1 cellular context compared by ENCODE assay signal in genomic region chr6:35522660-35523658, GRCh38.
A peak's percentile ranks its signal among the peaks of the same experiment; 100 is the strongest.
TF ChIP-seq lines count a peak whose summit lies in the region.

No MANE protein-coding gene starts in this region.

TF ChIP-seq in HepG2, 621 proteins besides CTCF, POLR2A, EP300 and RAD21 (continued from another document):
- TF ChIP-seq ZBTB34 (CRISPR knock-in tag; IDR thresholded peaks at IDR 0.05), result peak; percentile 44; the same call in 1 of the 2 replicates
- TF ChIP-seq ZNF580 (CRISPR knock-in tag; IDR thresholded peaks at IDR 0.05; ENCODE audit: borderline replicate concordance, low read depth), result 0 out of 2 replicates have a peak, but pooled peaks have one; percentile 73
- TF ChIP-seq THRA (CRISPR knock-in tag; IDR thresholded peaks at IDR 0.05; ENCODE audit: borderline replicate concordance), result peak; percentile 45; the same call in 1 of the 2 replicates
- no peak for TF ChIP-seq HOXA9 (CRISPR knock-in tag; IDR thresholded peaks at IDR 0.05; ENCODE audit: borderline replicate concordance)
- TF ChIP-seq ZBTB25 (CRISPR knock-in tag; IDR thresholded peaks at IDR 0.05), result 0 out of 2 replicates have a peak, but pooled peaks have one; percentile 28
- peak; percentile 35; the same call in 1 of the 2 replicates for TF ChIP-seq ELF3 (CRISPR knock-in tag; IDR thresholded peaks at IDR 0.05)
- 0 out of 2 replicates have a peak, but pooled peaks have one; percentile 52 for TF ChIP-seq ZNF142 (CRISPR knock-in tag; IDR thresholded peaks at IDR 0.05)
- peak; percentile 74 for TF ChIP-seq KDM2A (CRISPR knock-in tag; IDR thresholded peaks at IDR 0.05; ENCODE audit: borderline replicate concordance, low read depth)
- peak; percentile 24; the same call in 1 of the 2 replicates for TF ChIP-seq ZNF280B (CRISPR knock-in tag; IDR thresholded peaks at IDR 0.05; ENCODE audit: borderline replicate concordance)
- peak; percentile 49; the same call in 1 of the 2 replicates for TF ChIP-seq MEIS1 (CRISPR knock-in tag; IDR thresholded peaks at IDR 0.05; ENCODE audit: borderline replicate concordance)
- TF ChIP-seq NKX3-1 (CRISPR knock-in tag; IDR thresholded peaks at IDR 0.05), result no peak
- 0 out of 2 replicates have a peak, but pooled peaks have one; percentile 24 for TF ChIP-seq ZNF691 (CRISPR knock-in tag; IDR thresholded peaks at IDR 0.05; ENCODE audit: borderline replicate concordance, low read depth)
- 0 out of 2 replicates have a peak, but pooled peaks have one; percentile 13 for TF ChIP-seq MTF2 (CRISPR knock-in tag; IDR thresholded peaks at IDR 0.05; ENCODE audit: borderline replicate concordance)
- no peak for TF ChIP-seq ZNF709 (CRISPR knock-in tag; IDR thresholded peaks at IDR 0.05)
- no peak for TF ChIP-seq NBN (conservative IDR thresholded peaks at IDR 0.05)
- no peak; the same call in 1 of the 2 replicates for TF ChIP-seq NFKB2 (CRISPR knock-in tag; IDR thresholded peaks at IDR 0.05; ENCODE audit: borderline replicate concordance)
- TF ChIP-seq ATF7-NPFF (CRISPR knock-in tag; IDR thresholded peaks at IDR 0.05; ENCODE audit: low read depth), result no peak
- TF ChIP-seq XRCC5 (optimal IDR thresholded peaks at IDR 0.05; ENCODE audit: low read length), result peak; percentile 74
- TF ChIP-seq GABPB1 (CRISPR knock-in tag; IDR thresholded peaks at IDR 0.05), result peak; percentile 43; the same call in 1 of the 2 replicates
- peak; percentile 16; the same call in 1 of the 2 replicates for TF ChIP-seq SP4 (CRISPR knock-in tag; IDR thresholded peaks at IDR 0.05)
- TF ChIP-seq CBX5 (CRISPR knock-in tag; IDR thresholded peaks at IDR 0.05; ENCODE audit: borderline replicate concordance), result peak; percentile 46; the same call in 1 of the 2 replicates
- TF ChIP-seq ZSCAN9 (CRISPR knock-in tag; IDR thresholded peaks at IDR 0.05; ENCODE audit: borderline replicate concordance), result 0 out of 2 replicates have a peak, but pooled peaks have one; percentile 19
- peak; percentile 70; the same call in 1 of the 2 replicates for TF ChIP-seq PITX1 (CRISPR knock-in tag; IDR thresholded peaks at IDR 0.05)
- TF ChIP-seq REPIN1 (CRISPR knock-in tag; IDR thresholded peaks at IDR 0.05; ENCODE audit: borderline replicate concordance, low read depth), result peak; percentile 33; the same call in 1 of the 2 replicates
- 0 out of 2 replicates have a peak, but pooled peaks have one; percentile 32 for TF ChIP-seq ARHGAP35 (CRISPR knock-in tag; IDR thresholded peaks at IDR 0.05; ENCODE audit: borderline replicate concordance)
- TF ChIP-seq SMAD1 (CRISPR knock-in tag; IDR thresholded peaks at IDR 0.05; ENCODE audit: borderline replicate concordance, low read depth), result peak; percentile 36; the same call in 1 of the 2 replicates
- no peak; the same call in 1 of the 2 replicates for TF ChIP-seq HOXA3 (CRISPR knock-in tag; IDR thresholded peaks at IDR 0.05)
- 0 out of 2 replicates have a peak, but pooled peaks have one; percentile 7 for TF ChIP-seq KDM1A (CRISPR knock-in tag; IDR thresholded peaks at IDR 0.05)
- TF ChIP-seq TARDBP (CRISPR knock-in tag; IDR thresholded peaks at IDR 0.05), result no peak
- peak; percentile 24; the same call in 1 of the 2 replicates for TF ChIP-seq ZNF160 (CRISPR knock-in tag; IDR thresholded peaks at IDR 0.05)
- peak; percentile 73 for TF ChIP-seq ZNF232 (CRISPR knock-in tag; IDR thresholded peaks at IDR 0.05; ENCODE audit: borderline replicate concordance)
- no peak for TF ChIP-seq CSRNP1 (CRISPR knock-in tag; IDR thresholded peaks at IDR 0.05)
- TF ChIP-seq PAF1 (CRISPR knock-in tag; IDR thresholded peaks at IDR 0.05), result no peak
- TF ChIP-seq ATAD3A (CRISPR knock-in tag; IDR thresholded peaks at IDR 0.05), result 0 out of 2 replicates have a peak, but pooled peaks have one; percentile 62
- TF ChIP-seq ZNF598 (CRISPR knock-in tag; IDR thresholded peaks at IDR 0.05; ENCODE audit: borderline replicate concordance), result no peak
- TF ChIP-seq ZKSCAN8 (CRISPR knock-in tag; IDR thresholded peaks at IDR 0.05; ENCODE audit: borderline replicate concordance), result peak; percentile 21; the same call in 1 of the 2 replicates
- TF ChIP-seq ZNF678 (CRISPR knock-in tag; IDR thresholded peaks at IDR 0.05), result 0 out of 2 replicates have a peak, but pooled peaks have one; percentile 57
- 0 out of 2 replicates have a peak, but pooled peaks have one; percentile 11 for TF ChIP-seq ONECUT2 (CRISPR knock-in tag; IDR thresholded peaks at IDR 0.05)
- TF ChIP-seq NFYB (CRISPR knock-in tag; IDR thresholded peaks at IDR 0.05), result no peak
- 0 out of 2 replicates have a peak, but pooled peaks have one; percentile 50 for TF ChIP-seq SSRP1 (CRISPR knock-in tag; IDR thresholded peaks at IDR 0.05)
- TF ChIP-seq KDM3A (CRISPR knock-in tag; IDR thresholded peaks at IDR 0.05; ENCODE audit: low read depth), result 0 out of 2 replicates have a peak, but pooled peaks have one; percentile 60
- TF ChIP-seq ZNF740 (CRISPR knock-in tag; IDR thresholded peaks at IDR 0.05), result 0 out of 2 replicates have a peak, but pooled peaks have one; percentile 60
- TF ChIP-seq STAG1 (CRISPR knock-in tag; IDR thresholded peaks at IDR 0.05), result peak; percentile 97
- TF ChIP-seq ZFP91 (CRISPR knock-in tag; IDR thresholded peaks at IDR 0.05; ENCODE audit: borderline replicate concordance), result 0 out of 2 replicates have a peak, but pooled peaks have one; percentile 17
